ENCODE assay signal across 13 cellular contexts in genomic region chr17:16955011-16955410, GRCh38. TPM values are rescaled to one million over a fixed set of nuclear protein-coding genes. Genes with fewer than 3 reads are reported as not detected.
DNase-seq lines count a peak whose midpoint lies in the region; ATAC-seq, FAIRE-seq and TF ChIP-seq lines count a peak whose summit lies in the region.
"Not testable (repeated sequence)": the region's sequence is repeated elsewhere in the genome, so short reads cannot be mapped to it uniquely, and the experiment has no call there.
"Had no signal": no experiment of that assay in that cellular context is flagged by ENCODE, and none has a peak within 500 bp of the region (broad histone marks: within the 10 kb centered on the region; RNA-seq: fewer than 3 reads in every experiment).

No MANE protein-coding gene starts in this region.

- CTCF ChIA-PET in OCI-LY7 (lab: Charles Lee; ENCODE audit: unreplicated experiment) = not testable (repeated sequence)

- H3K4me3 Mint-ChIP-seq in stimulated activated naive B cell treated with anti-CD40 and anti-IgM and Interleukin-4, amounts not matched to agents 10 μg/mL and 1 μg/mL and 100 μg/mL, for 72 hours = peak overlapping the region in 1 of 2 donors; percentile 17

- peaks cover 21% of the 10 kb centered on the region for H3K4me1 ChIP-seq in BLaER1
- H3K4me1 ChIP-seq in OCI-LY7 (ENCODE audit: insufficient read depth, low read length, poor library complexity, severe bottlenecking) = peaks cover 31% of the 10 kb centered on the region

- not testable (repeated sequence) for H2AFZ ChIP-seq in OCI-LY7 (ENCODE audit: low read length)

- peaks cover 45 to 68% of the 10 kb centered on the region in 2 donors for H3K36me3 Mint-ChIP-seq in stimulated activated naive B cell treated with anti-CD40 and anti-IgM and Interleukin-4, amounts not matched to agents 10 μg/mL and 1 μg/mL and 100 μg/mL, for 72 hours

- not testable (repeated sequence) for H3K36me3 ChIP-seq in BLaER1; bronchial epithelial cell (ENCODE audit: control insufficient read depth, insufficient read depth, low read length)
- peaks cover 47% of the 10 kb centered on the region for H3K36me3 ChIP-seq in OCI-LY7 (ENCODE audit: insufficient read depth, low read length)

- DNase-seq in HTR-8/SVneo (ENCODE audit: insufficient read length, low spot score); OCI-LY7 (ENCODE audit: low spot score); bronchial epithelial cell (ENCODE audit: low read depth); stimulated activated naive B cell treated with anti-CD40 and anti-IgM and Interleukin-4, amounts not matched to agents 10 μg/mL and 1 μg/mL and 100 μg/mL, for 72 hours: not testable (repeated sequence)
- DNase-seq in mesenteric fat pad (ENCODE audit: low spot score) = peak; percentile 22

- H3K4me1 Mint-ChIP-seq in stimulated activated naive B cell treated with anti-CD40 and anti-IgM and Interleukin-4, amounts not matched to agents 10 μg/mL and 1 μg/mL and 100 μg/mL, for 72 hours = peaks cover 41 to 55% of the 10 kb centered on the region in 2 donors

- H4K20me1 ChIP-seq in BLaER1; OCI-LY7 (ENCODE audit: insufficient read depth, low read length): not testable (repeated sequence)

- not testable (repeated sequence) for TF ChIP-seq CTCF in OCI-LY7 (conservative IDR thresholded peaks at IDR 0.05; ENCODE audit: low read length); bronchial epithelial cell (IDR thresholded peaks at IDR 0.05; ENCODE audit: insufficient read depth, low read length, severe bottlenecking)

- H3K27me3 Mint-ChIP-seq in stimulated activated naive B cell treated with anti-CD40 and anti-IgM and Interleukin-4, amounts not matched to agents 10 μg/mL and 1 μg/mL and 100 μg/mL, for 72 hours = not testable (repeated sequence)

- BruUV-seq in OCI-LY7 (replicated peaks; lab: Mats Ljungman, UMichigan) = not testable (repeated sequence)

- peaks cover 24% of the 10 kb centered on the region for H3K9me3 ChIP-seq in BLaER1
- peaks cover 33% of the 10 kb centered on the region; the same call in 1 of the 2 replicates for H3K9me3 ChIP-seq in OCI-LY7 (ENCODE audit: low read length)

- FAIRE-seq in HTR-8/SVneo (lab: Jason Lieb, UNC) = peak; percentile 74
- peak; percentile 90 for FAIRE-seq in bronchial epithelial cell (lab: Jason Lieb, UNC)

- H3K27ac Mint-ChIP-seq in stimulated activated naive B cell treated with anti-CD40 and anti-IgM and Interleukin-4, amounts not matched to agents 10 μg/mL and 1 μg/mL and 100 μg/mL, for 72 hours = peak overlapping the region; percentile 79

- not testable (repeated sequence) for H3K27ac ChIP-seq in BLaER1; OCI-LY7 (ENCODE audit: low read depth, low read length, poor library complexity, severe bottlenecking)
- peak overlapping the region; percentile 6 for H3K27ac ChIP-seq in layer of hippocampus (ENCODE audit: low read depth, low read length)

- POLR2A ChIA-PET in OCI-LY7 (lab: Charles Lee) = not testable (repeated sequence)

- H3K9me2 ChIP-seq in OCI-LY7 (ENCODE audit: insufficient read depth, low read length) = not testable (repeated sequence)

- not testable (repeated sequence) for H3K9ac ChIP-seq in BLaER1

- not testable (repeated sequence) for ATAC-seq in stimulated activated naive B cell treated with anti-CD40 and anti-IgM and Interleukin-4, amounts not matched to agents 10 μg/mL and 1 μg/mL and 100 μg/mL, for 72 hours (replicated peaks)

- H3K27me3 ChIP-seq in BLaER1; bronchial epithelial cell (ENCODE audit: control insufficient read depth, insufficient read depth, low read length); layer of hippocampus (ENCODE audit: control insufficient read depth, insufficient read depth, low read length): not testable (repeated sequence)

- H3K4me2 ChIP-seq in BLaER1 (peak overlapping the region; percentile 47), OCI-LY7 (ENCODE audit: low read length) (peak overlapping the region; percentile 18; the same call in 1 of the 2 replicates)

- H3K4me3 ChIP-seq in BLaER1; OCI-LY7 (ENCODE audit: low read depth, low read length, poor library complexity, severe bottlenecking); bronchial epithelial cell (ENCODE audit: low read depth, low read length): not testable (repeated sequence)

- peaks cover 27% of the 10 kb centered on the region; the same call in 1 of the 2 replicates for H3K79me2 ChIP-seq in OCI-LY7 (ENCODE audit: insufficient read depth, low read depth, low read length)

- intact Hi-C loops in OCI-LY7 (cut with micrococcal nuclease; ENCODE audit: unreplicated experiment) = not testable (repeated sequence)

- peaks cover 11% of the 10 kb centered on the region in 2 donors for H3K9me3 Mint-ChIP-seq in stimulated activated naive B cell treated with anti-CD40 and anti-IgM and Interleukin-4, amounts not matched to agents 10 μg/mL and 1 μg/mL and 100 μg/mL, for 72 hours

RNA-seq across cellular contexts. Expression of gene TNFRSF13B, which starts 16.9 kb away (rescaled TPM):
- total RNA-seq in OCI-LY7 (2014; rRNA removed; shearing (Covaris generic)) = 15.5 and 19.3 TPM in 2 replicates
- total RNA-seq in OCI-LY7 (2022) = 5.7 and 7.5 TPM in 2 replicates
- not detected in 2 replicates for total RNA-seq in bronchial epithelial cell
- total RNA-seq in mesenteric fat pad = not detected
- total RNA-seq: CD4-positive, alpha-beta T cell; HFFc6; HT1080; LHCN-M2; MCF 10A; Right ventricle myocardium superior had no signal
